ENCODE assay signal across 14 cellular contexts in genomic region chr1:109255097-109255651, GRCh38. TPM values are rescaled to one million over a fixed set of nuclear protein-coding genes. Genes with fewer than 3 reads are reported as not detected.
A peak's percentile ranks its signal among the peaks of the same experiment; 100 is the strongest.
DNase-seq lines count a peak whose midpoint lies in the region; ATAC-seq, FAIRE-seq and TF ChIP-seq lines count a peak whose summit lies in the region.
"Had no signal": no experiment of that assay in that cellular context is flagged by ENCODE, and none has a peak within 500 bp of the region (broad histone marks: within the 10 kb centered on the region; RNA-seq: fewer than 3 reads in every experiment).

No MANE protein-coding gene starts in this region.

- DNase-seq in COLO668 (lab: John Stamatoyannopoulos, UW; ENCODE audit: unreplicated experiment) (peak; percentile 24), RWPE2 (ENCODE audit: low spot score) (peak; percentile 53), osteoblast (ENCODE audit: insufficient read length, low spot score, missing footprints) (peak; percentile 90), pancreas (no peak), DMS53 (lab: John Stamatoyannopoulos, UW) (no peak), lower lobe of right lung (no peak)
- DNase-seq: activated T-cell treated with anti-CD3 and anti-CD28 coated beads for 4 hours, colonic mucosa, Kasumi-1, NCI-H774, T-helper 9 cell had no signal

- H3K9me3 ChIP-seq in RWPE2 (ENCODE audit: severe bottlenecking) (no peaks in the 10 kb centered on the region), esophagus (ENCODE audit: control insufficient read depth in 2 of 2, insufficient read depth in 1 of 2, low read depth in 1 of 2, low read length in 1 of 2) (peaks cover 0 to 2% of the 10 kb centered on the region in 2 donors), osteoblast (ENCODE audit: low read depth, low read length) (no peaks in the 10 kb centered on the region), pancreas (no peaks in the 10 kb centered on the region), lower lobe of right lung (no peaks in the 10 kb centered on the region)
- H3K9me3 ChIP-seq: colonic mucosa had no signal

- H3K27ac ChIP-seq in RWPE2 (ENCODE audit: poor library complexity, severe bottlenecking) (peak overlapping the region; percentile 68), esophagus (ENCODE audit: low read depth in 2 of 2, low read length in 1 of 2) (peak overlapping the region; percentile 87 to 95), osteoblast (ENCODE audit: low read depth, low read length) (no peak overlapping the region), pancreas (no peak overlapping the region), lower lobe of right lung (no peak overlapping the region)
- H3K27ac ChIP-seq: colonic mucosa had no signal

- intact Hi-C loops in pancreas (cut with DNase I) (no loop called here), lower lobe of right lung (cut with DNase I) (no loop called here)

- ATAC-seq in RWPE2 (ENCODE audit: low read depth) (no peak), HG03196 (IDR thresholded peaks at IDR 0.05; ENCODE audit: unreplicated experiment) (no peak), pancreas (no peak), lower lobe of right lung (no peak)

- H3K4me2 ChIP-seq in osteoblast (ENCODE audit: insufficient read depth, low read length): no peak overlapping the region

- H3K79me2 ChIP-seq in osteoblast (ENCODE audit: insufficient read depth, low read length): no peaks in the 10 kb centered on the region
- H3K79me2 ChIP-seq: parathyroid adenoma had no signal

- H3K36me3 ChIP-seq in RWPE2 (ENCODE audit: low read depth) (peaks cover 14% of the 10 kb centered on the region; the same call in 1 of the 2 replicates), esophagus (ENCODE audit: control insufficient read depth in 2 of 2, insufficient read depth in 2 of 2, low read length in 1 of 2) (peaks cover 0 to 13% of the 10 kb centered on the region in 2 donors), osteoblast (ENCODE audit: insufficient read depth, low read length) (no peaks in the 10 kb centered on the region), pancreas (no peaks in the 10 kb centered on the region), lower lobe of right lung (no peaks in the 10 kb centered on the region)
- H3K36me3 ChIP-seq: colonic mucosa had no signal

- H2AFZ ChIP-seq in osteoblast (ENCODE audit: low read length): no peak overlapping the region
- H2AFZ ChIP-seq: parathyroid adenoma had no signal

- WGBS in esophagus, 2 donors: 36 to 51% methylated on average over 15 of the region's 15 CpGs
- 56 to 70% methylated on average over 13 to 15 of the region's 15 CpGs for WGBS in pancreas, 2 donors

- FAIRE-seq in pancreas (lab: Jason Lieb, UNC): no peak

- H3K4me1 ChIP-seq in RWPE2 (ENCODE audit: insufficient read depth, poor library complexity, severe bottlenecking) (peaks cover 35% of the 10 kb centered on the region), esophagus (ENCODE audit: control insufficient read depth in 2 of 2, insufficient read depth in 2 of 2, low read length in 1 of 2) (peaks cover 13 to 35% of the 10 kb centered on the region in 2 donors), osteoblast (ENCODE audit: insufficient read depth, low read length) (peaks cover 14% of the 10 kb centered on the region), pancreas (no peaks in the 10 kb centered on the region), lower lobe of right lung (peaks cover 21% of the 10 kb centered on the region)
- H3K4me1 ChIP-seq: colonic mucosa had no signal

- no peaks in the 10 kb centered on the region for H3K27me3 ChIP-seq in RWPE2 (ENCODE audit: insufficient read depth, poor library complexity, severe bottlenecking)
- no peaks in the 10 kb centered on the region for H3K27me3 ChIP-seq in esophagus (ENCODE audit: control insufficient read depth in 1 of 2, insufficient read depth in 2 of 2, low read length in 2 of 2)
- no peaks in the 10 kb centered on the region for H3K27me3 ChIP-seq in osteoblast (ENCODE audit: insufficient read depth, low read length)
- H3K27me3 ChIP-seq in pancreas: no peaks in the 10 kb centered on the region
- H3K27me3 ChIP-seq in lower lobe of right lung (ENCODE audit: low read depth): no peaks in the 10 kb centered on the region
- H3K27me3 ChIP-seq: colonic mucosa had no signal

- H3K4me3 ChIP-seq in RWPE2 (ENCODE audit: severe bottlenecking) (no peak overlapping the region), esophagus (ENCODE audit: low read depth in 1 of 2, low read length in 2 of 2) (peak overlapping the region; percentile 34 to 38), osteoblast (ENCODE audit: insufficient read depth, low read length) (no peak overlapping the region), pancreas (no peak overlapping the region), lower lobe of right lung (no peak overlapping the region)
- H3K4me3 ChIP-seq: colonic mucosa had no signal

- no peaks in the 10 kb centered on the region for H4K20me1 ChIP-seq in osteoblast (ENCODE audit: insufficient read depth, low read length)

- TF ChIP-seq CTCF in RWPE2 (IDR thresholded peaks at IDR 0.05; ENCODE audit: poor library complexity, severe bottlenecking): no peak
- no peak for TF ChIP-seq CTCF in osteoblast (IDR thresholded peaks at IDR 0.05; ENCODE audit: extremely low read depth, low read depth, low read length)
- TF ChIP-seq CTCF in pancreas (IDR thresholded peaks at IDR 0.05): no peak
- no peak for TF ChIP-seq CTCF in lower lobe of right lung (IDR thresholded peaks at IDR 0.05)

RNA-seq across cellular contexts. Expression of gene CELSR2, which starts 5.8 kb away (rescaled TPM):
- polyA plus RNA-seq in esophagus (10 to 100 TPM; 17.4 to 19.4 TPM), pancreas (1 to 10 TPM; 5.6 to 6.8 TPM)
- total RNA-seq in osteoblast (1.4 and 1.5 TPM in 2 replicates), pancreas (1 to 10 TPM; 4.0 to 8.5 (median 4.7) TPM), lower lobe of right lung (7.2 TPM)

RNA-seq across cellular contexts. Expression of gene PSRC1, which starts 27.8 kb away (rescaled TPM):
- polyA plus RNA-seq in esophagus: 10 to 100 TPM in 1 of 2 donors, 1 to 10 TPM in 1; 6.3 to 10.4 TPM
- 5.4 and 5.9 TPM in 2 replicates for total RNA-seq in osteoblast
- 1 to 10 TPM in 2 of 6 donors, under 1 TPM in 4; 0.08 to 3.0 (median 0.78) TPM for total RNA-seq in pancreas
- polyA plus RNA-seq in pancreas: 1 to 10 TPM; 2.2 to 5.4 TPM
- total RNA-seq in lower lobe of right lung: 4.2 TPM

RNA-seq across cellular contexts. Expression of gene SARS1, which starts 41.5 kb away (rescaled TPM):
- polyA plus RNA-seq in esophagus (100 to 1,000 TPM in 1 of 2 donors, 10 to 100 TPM in 1; 31.4 to 124 TPM), pancreas (100 to 1,000 TPM in 1 of 2 donors, 10 to 100 TPM in 1; 50.5 to 125 TPM)
- total RNA-seq in osteoblast (361 and 392 TPM in 2 replicates), pancreas (100 to 1,000 TPM in 4 of 6 donors, 10 to 100 TPM in 2; 82.7 to 270 (median 115) TPM), lower lobe of right lung (188 TPM)

RNA-seq across cellular contexts. Expression of gene MYBPHL, which starts 51.6 kb away (rescaled TPM):
- polyA plus RNA-seq in esophagus: under 1 TPM; 0.08 to 0.14 TPM
- total RNA-seq in osteoblast: not detected in 2 replicates
- total RNA-seq in pancreas: under 1 TPM in 2 of 6 donors, not detected in 4; 0.26 to 0.28 TPM
- polyA plus RNA-seq in pancreas: 1 to 10 TPM in 1 of 2 donors, under 1 TPM in 1; 0.27 to 1.1 TPM
- 2.8 TPM for total RNA-seq in lower lobe of right lung
- total RNA-seq: colonic mucosa had no signal

Comparison
In these comparisons a context has a peak if more than half of its experiments do, and no peak if none do; other contexts are left out.
1. DNase-seq: peak in COLO668 (single experiment), RWPE2 (single experiment) and osteoblast (single experiment); none in pancreas (0 of 6), DMS53 (single experiment) and lower lobe of right lung (single experiment).
2. H3K27ac ChIP-seq: peak in RWPE2 (single experiment) and esophagus (2 of 2); none in osteoblast (single experiment), pancreas (0 of 4) and lower lobe of right lung (single experiment).
3. H3K4me3 ChIP-seq: peak in esophagus (2 of 2); none in RWPE2 (single experiment), osteoblast (single experiment), pancreas (0 of 4) and lower lobe of right lung (single experiment).